21 cellular contexts compared by ENCODE assay signal in genomic region chr12:128418944-128419343, GRCh38.
DNase-seq lines count a peak whose midpoint lies in the region; ATAC-seq and TF ChIP-seq lines count a peak whose summit lies in the region.
"Had no signal": no experiment of that assay in that cellular context is flagged by ENCODE, and none has a peak within 500 bp of the region (broad histone marks: within the 10 kb centered on the region; RNA-seq: fewer than 3 reads in every experiment).

No MANE protein-coding gene starts in this region.

- H3K4me3 Mint-ChIP-seq in activated naive CD4-positive, alpha-beta T cell treated with anti-CD3 and anti-CD28 coated beads, Interleukin-2, amount 10 ng/mL, durations not matched to agents 7 days and 5 days, result no peak overlapping the region
- H3K4me3 Mint-ChIP-seq: CD4-positive, CD25-positive, alpha-beta regulatory T cell; CD8-positive, alpha-beta memory T cell; HFFc6 had no signal

- no peaks in the 10 kb centered on the region for H3K36me3 Mint-ChIP-seq in activated naive CD4-positive, alpha-beta T cell treated with anti-CD3 and anti-CD28 coated beads, Interleukin-2, amount 10 ng/mL, durations not matched to agents 7 days and 5 days
- H3K36me3 Mint-ChIP-seq: CD4-positive, CD25-positive, alpha-beta regulatory T cell; CD8-positive, alpha-beta memory T cell had no signal

- H3K4me1 ChIP-seq in BLaER1, result peaks cover 16% of the 10 kb centered on the region
- H3K4me1 ChIP-seq in heart right ventricle, result no peaks in the 10 kb centered on the region
- H3K4me1 ChIP-seq in hepatocyte (ENCODE audit: insufficient read depth), result no peaks in the 10 kb centered on the region

- TF ChIP-seq CTCF in heart right ventricle (IDR thresholded peaks at IDR 0.05) (no peak), hepatocyte (IDR thresholded peaks at IDR 0.05; ENCODE audit: poor library complexity) (no peak)

- H3K4me2 ChIP-seq in BLaER1, result peak overlapping the region; percentile 65
- no peak overlapping the region for H3K4me2 ChIP-seq in hepatocyte

- H3K27me3 Mint-ChIP-seq in activated naive CD4-positive, alpha-beta T cell treated with anti-CD3 and anti-CD28 coated beads, Interleukin-2, amount 10 ng/mL, durations not matched to agents 7 days and 5 days, result no peaks in the 10 kb centered on the region
- H3K27me3 Mint-ChIP-seq: CD4-positive, CD25-positive, alpha-beta regulatory T cell had no signal

- H4K20me1 ChIP-seq in BLaER1 (no peaks in the 10 kb centered on the region), hepatocyte (ENCODE audit: insufficient read depth, poor library complexity, severe bottlenecking) (no peaks in the 10 kb centered on the region)

- peak in 7 of 8 donors; percentile 30 to 75 (median 65) for ATAC-seq in heart right ventricle
- ATAC-seq: GM12878, HCT116 had no signal

- no peaks in the 10 kb centered on the region for H3K27me3 ChIP-seq in BLaER1
- H3K27me3 ChIP-seq in heart right ventricle, result peaks cover 0 to 4% (median 0%) of the 10 kb centered on the region in 7 donors
- H3K27me3 ChIP-seq in hepatocyte, result no peaks in the 10 kb centered on the region

- no peak overlapping the region for H3K9ac ChIP-seq in BLaER1

- H3K79me2 ChIP-seq in hepatocyte, result no peaks in the 10 kb centered on the region

- H3K9me2 ChIP-seq in hepatocyte (replicated peaks; ENCODE audit: insufficient read depth), result no peaks in the 10 kb centered on the region

- 40 to 48% methylated on average over 5 of the region's 5 CpGs for WGBS in heart right ventricle, 2 donors
- WGBS in hepatocyte (ENCODE audit: low lambda C conversion rate, missing lambda C conversion rate), result 79% methylated on average over 5 of the region's 5 CpGs

- no peak overlapping the region; the same call in 1 of the 2 replicates for H3K27ac ChIP-seq in BLaER1
- no peak overlapping the region for H3K27ac ChIP-seq in heart right ventricle
- H3K27ac ChIP-seq in hepatocyte, result no peak overlapping the region

- intact Hi-C loops in heart right ventricle (cut with DNase I), result no loop called here

- H3K36me3 ChIP-seq in BLaER1 (no peaks in the 10 kb centered on the region), heart right ventricle (no peaks in the 10 kb centered on the region), hepatocyte (replicated peaks; ENCODE audit: insufficient read depth, low read depth) (no peaks in the 10 kb centered on the region)

- CTCF ChIA-PET in activated naive CD4-positive, alpha-beta T cell treated with anti-CD3 and anti-CD28 coated beads, Interleukin-2, amount 10 ng/mL, durations not matched to agents 7 days and 5 days (lab: Charles Lee), result no interaction called here

- no peak overlapping the region for H2AFZ ChIP-seq in hepatocyte

- H3K4me1 Mint-ChIP-seq in activated naive CD4-positive, alpha-beta T cell treated with anti-CD3 and anti-CD28 coated beads, Interleukin-2, amount 10 ng/mL, durations not matched to agents 7 days and 5 days, result no peaks in the 10 kb centered on the region
- H3K4me1 Mint-ChIP-seq: CD4-positive, CD25-positive, alpha-beta regulatory T cell; CD8-positive, alpha-beta memory T cell had no signal

- H3K27ac Mint-ChIP-seq in activated naive CD4-positive, alpha-beta T cell treated with anti-CD3 and anti-CD28 coated beads, Interleukin-2, amount 10 ng/mL, durations not matched to agents 7 days and 5 days, result peak overlapping the region; percentile 19
- H3K27ac Mint-ChIP-seq: CD4-positive, CD25-positive, alpha-beta regulatory T cell; CD8-positive, alpha-beta memory T cell; HFFc6 had no signal

- H3K4me3 ChIP-seq in BLaER1 (no peak overlapping the region), heart right ventricle (no peak overlapping the region), hepatocyte (no peak overlapping the region)
- H3K4me3 ChIP-seq: GM12878 had no signal

- DNase-seq in activated naive CD4-positive, alpha-beta T cell treated with anti-CD3 and anti-CD28 coated beads, Interleukin-2, amount 10 ng/mL, durations not matched to agents 7 days and 5 days, result no peak
- DNase-seq in activated naive CD4-positive, alpha-beta T cell treated with Interleukin-2 at 50 U/mL for 16 hours, result no peak
- DNase-seq in heart right ventricle (no peak), hepatocyte (ENCODE audit: low spot score) (peak; percentile 11), NCI-H524 treated with DMSO at 0.1 percent for 48 hours (lab: John Stamatoyannopoulos, UW) (no peak), KG1 (lab: John Stamatoyannopoulos, UW) (no peak)
- DNase-seq: 8988T; C1 segment of cervical spinal cord; CD4-positive, CD25-positive, alpha-beta regulatory T cell; CD8-positive, alpha-beta memory T cell; COR-L47; DMS 273 treated with DMSO at 0.1 percent for 48 hours; DMS53; DND-41; EL; GOT3; H7; HFFc6 had no signal

- H3K9me3 ChIP-seq in BLaER1 (no peaks in the 10 kb centered on the region), heart right ventricle (no peaks in the 10 kb centered on the region), hepatocyte (ENCODE audit: low read depth) (no peaks in the 10 kb centered on the region)

- H3K9me3 Mint-ChIP-seq in activated naive CD4-positive, alpha-beta T cell treated with anti-CD3 and anti-CD28 coated beads, Interleukin-2, amount 10 ng/mL, durations not matched to agents 7 days and 5 days, result peaks cover 5% of the 10 kb centered on the region
